Comparison of ENCODE assay signal across 11 cellular contexts in genomic region chr5:173614591-173614990, GRCh38. TPM values are rescaled to one million over a fixed set of nuclear protein-coding genes. Genes with fewer than 3 reads are reported as not detected.
A peak's percentile ranks its signal among the peaks of the same experiment; 100 is the strongest.
DNase-seq lines count a peak whose midpoint lies in the region; ATAC-seq and TF ChIP-seq lines count a peak whose summit lies in the region.
"Had no signal": no experiment of that assay in that cellular context is flagged by ENCODE, and none has a peak within 500 bp of the region (broad histone marks: within the 10 kb centered on the region; RNA-seq: fewer than 3 reads in every experiment).

No MANE protein-coding gene starts in this region.

- intact Hi-C loops in A673 (cut with micrococcal nuclease; ENCODE audit: unreplicated experiment) (no loop called here), HCT116 (cut with micrococcal nuclease) (no loop called here)

- no peaks in the 10 kb centered on the region for H4K20me1 ChIP-seq in HCT116 (ENCODE audit: insufficient read depth)

- peaks cover 67% of the 10 kb centered on the region for H3K79me2 ChIP-seq in HCT116 (ENCODE audit: insufficient read depth, low read length)

- POLR2A ChIA-PET in A673 (lab: Charles Lee; ENCODE audit: low non-redundant PET), result no interaction called here
- POLR2A ChIA-PET in HCT116 (lab: Charles Lee), result interaction anchor here (1.0 kb wide), 1 partner anchor 286 kb away, joined by 3 read pairs; the partner anchor contains the start of gene STC2
- POLR2A ChIA-PET in activated naive CD8-positive, alpha-beta T cell treated with anti-CD3 and anti-CD28 coated beads, Interleukin-2, amount 10 ng/mL, durations not matched to agents 7 days and 5 days (lab: Charles Lee), result no interaction called here

- H4K8ac ChIP-seq in mesenchymal stem cell (ENCODE audit: low read length), result no peak overlapping the region

- no peak overlapping the region for H3K14ac ChIP-seq in mesenchymal stem cell (ENCODE audit: low read length in 2 of 2)

- H2BK120ac ChIP-seq in mesenchymal stem cell (ENCODE audit: low read depth, low read length), result no peak overlapping the region

- no peak overlapping the region for H2BK12ac ChIP-seq in mesenchymal stem cell (ENCODE audit: low read length in 2 of 2)

- no peaks in the 10 kb centered on the region for H3K9me2 ChIP-seq in HCT116 (ENCODE audit: insufficient read depth)

- no peak overlapping the region for H3K27ac Mint-ChIP-seq in activated naive CD8-positive, alpha-beta T cell treated with anti-CD3 and anti-CD28 coated beads, Interleukin-2, amount 10 ng/mL, durations not matched to agents 7 days and 5 days

- no peaks in the 10 kb centered on the region for H3K27me3 ChIP-seq in A673 (replicated peaks; ENCODE audit: insufficient read depth, low read depth, low read length, poor library complexity)
- H3K27me3 ChIP-seq in HCT116 (ENCODE audit: insufficient read depth, low read length), result no peaks in the 10 kb centered on the region
- H3K27me3 ChIP-seq in mesenchymal stem cell (ENCODE audit: control insufficient read depth in 1 of 2, insufficient read depth in 1 of 2, low read length in 2 of 2), result no peaks in the 10 kb centered on the region
- no peaks in the 10 kb centered on the region for H3K27me3 ChIP-seq in gastroesophageal sphincter

- RAD21 ChIA-PET in HCT116 (lab: Charles Lee; ENCODE audit: low non-redundant PET in 1 of 2, low total read pairs in 2 of 2, uncharacterized antibody in 2 of 2, unreplicated experiment in 2 of 2), result no interaction called here

- H3K18ac ChIP-seq in mesenchymal stem cell (ENCODE audit: low read depth in 1 of 2, low read length in 2 of 2), result no peak overlapping the region

- TF ChIP-seq CTCF in A673 (conservative IDR thresholded peaks at IDR 0.05; ENCODE audit: low read depth, low read length), result no peak
- no peak for TF ChIP-seq CTCF in HCT116 (IDR thresholded peaks at IDR 0.05 in 2 of 3, conservative IDR thresholded peaks at IDR 0.05 in 1 of 3; ENCODE audit: borderline replicate concordance in 1 of 3, insufficient read depth in 1 of 3, low read depth in 2 of 3, low read length in 2 of 3)
- TF ChIP-seq CTCF in gastroesophageal sphincter (IDR thresholded peaks at IDR 0.05), result no peak

- H3K79me1 ChIP-seq in mesenchymal stem cell (replicated peaks; ENCODE audit: low read length, poor library complexity, severe bottlenecking), result peaks cover 16% of the 10 kb centered on the region

- CTCF ChIA-PET in A673 (lab: Charles Lee) (no interaction called here), HCT116 (lab: Charles Lee) (interaction anchor here (1.9 to 6.8 kb wide), 2 partner anchors 321 to 358 kb away, joined by 18 to 73 read pairs; no protein-coding TSS in a partner anchor)

- no peak overlapping the region for H2AFZ ChIP-seq in HCT116 (ENCODE audit: low read depth, low read length, poor library complexity, severe bottlenecking)
- H2AFZ ChIP-seq in mesenchymal stem cell (ENCODE audit: low read depth, low read length), result no peak overlapping the region

- WGBS in mesenchymal stem cell, result 86% methylated on average over 6 of the region's 7 CpGs
- 80% methylated on average over 1 to 7 of the region's 7 CpGs for WGBS in gastroesophageal sphincter (ENCODE audit: low coverage in 1 of 2), 2 donors

- no peak for TF ChIP-seq RAD21 in HCT116 (IDR thresholded peaks at IDR 0.05; ENCODE audit: low read depth)

- no peak for TF ChIP-seq POLR2A in HCT116 (IDR thresholded peaks at IDR 0.05; ENCODE audit: borderline replicate concordance, extremely low read depth, insufficient read depth, insufficient read length)
- TF ChIP-seq POLR2A in gastroesophageal sphincter (IDR thresholded peaks at IDR 0.05), result no peak

- ATAC-seq in HCT116, result no peak
- no peak for ATAC-seq in activated naive CD8-positive, alpha-beta T cell treated with anti-CD3 and anti-CD28 coated beads, Interleukin-2, amount 10 ng/mL, durations not matched to agents 7 days and 5 days (ENCODE audit: low read depth)
- no peak for ATAC-seq in gastroesophageal sphincter

- no peak overlapping the region for H2BK15ac ChIP-seq in mesenchymal stem cell (ENCODE audit: low read depth, poor library complexity, severe bottlenecking)

- H3K36me3 ChIP-seq in A673 (ENCODE audit: insufficient read depth, low read length, poor library complexity, severe bottlenecking), result peaks cover 26% of the 10 kb centered on the region
- peaks cover 15 to 41% of the 10 kb centered on the region in 2 experiments; a peak in 3 of 4 replicates for H3K36me3 ChIP-seq in HCT116 (ENCODE audit: control insufficient read depth in 1 of 2, insufficient read depth in 2 of 2, low read length in 2 of 2)
- peaks cover 10 to 45% of the 10 kb centered on the region in 2 experiments for H3K36me3 ChIP-seq in mesenchymal stem cell (ENCODE audit: control insufficient read depth in 1 of 2, insufficient read depth in 2 of 2, low read depth in 1 of 2, low read length in 2 of 2)
- peaks cover 0 to 40% of the 10 kb centered on the region in 2 donors for H3K36me3 ChIP-seq in gastroesophageal sphincter

- H3K9me3 ChIP-seq in A673 (ENCODE audit: low read depth, low read length, poor library complexity, severe bottlenecking), result no peaks in the 10 kb centered on the region
- H3K9me3 ChIP-seq in HCT116 (ENCODE audit: control insufficient read depth in 1 of 2, insufficient read depth in 1 of 2, low read depth in 1 of 2, low read length in 2 of 2), result no peaks in the 10 kb centered on the region
- H3K9me3 ChIP-seq in mesenchymal stem cell (ENCODE audit: control insufficient read depth, low read length), result no peaks in the 10 kb centered on the region
- H3K9me3 ChIP-seq in gastroesophageal sphincter, result no peaks in the 10 kb centered on the region

- H3K4me3 Mint-ChIP-seq in activated naive CD8-positive, alpha-beta T cell treated with anti-CD3 and anti-CD28 coated beads, Interleukin-2, amount 10 ng/mL, durations not matched to agents 7 days and 5 days, result peak overlapping the region; percentile 28

- H2BK5ac ChIP-seq in mesenchymal stem cell (ENCODE audit: low read depth, low read length, poor library complexity, severe bottlenecking), result no peak overlapping the region

- H3K4me3 ChIP-seq in A673 (ENCODE audit: low read depth, low read length, poor library complexity, severe bottlenecking), result peak overlapping the region; percentile 98
- peak overlapping the region in 1 of 2 experiments; percentile 88; a peak in 2 of 4 replicates for H3K4me3 ChIP-seq in HCT116 (replicated peaks in 1 of 2; ENCODE audit: low read depth in 1 of 2, low read length in 2 of 2)
- peak overlapping the region in 1 of 2 experiments; percentile 85 for H3K4me3 ChIP-seq in mesenchymal stem cell (ENCODE audit: insufficient read depth in 1 of 2, low read depth in 1 of 2, low read length in 2 of 2)
- H3K4me3 ChIP-seq in gastroesophageal sphincter, result peak overlapping the region in 1 of 2 donors; percentile 94

- peaks cover 29% of the 10 kb centered on the region for H3K4me1 Mint-ChIP-seq in activated naive CD8-positive, alpha-beta T cell treated with anti-CD3 and anti-CD28 coated beads, Interleukin-2, amount 10 ng/mL, durations not matched to agents 7 days and 5 days

- H3K27ac ChIP-seq in A673 (ENCODE audit: low read depth, low read length, poor library complexity, severe bottlenecking), result no peak overlapping the region
- no peak overlapping the region for H3K27ac ChIP-seq in HCT116 (ENCODE audit: low read depth, low read length)
- H3K27ac ChIP-seq in mesenchymal stem cell (ENCODE audit: low read length, poor library complexity, severe bottlenecking), result no peak overlapping the region
- H3K27ac ChIP-seq in gastroesophageal sphincter, result no peak overlapping the region

- H3K4me2 ChIP-seq in HCT116 (ENCODE audit: low read length) (peak overlapping the region; percentile 86), mesenchymal stem cell (ENCODE audit: low read length, poor library complexity, severe bottlenecking) (peak overlapping the region; percentile 49)

- H3K23ac ChIP-seq in mesenchymal stem cell (ENCODE audit: low read length in 2 of 2), result no peak overlapping the region

- no peak overlapping the region for H3K4ac ChIP-seq in mesenchymal stem cell (ENCODE audit: low read depth in 1 of 2, low read length in 2 of 2)

- BruUV-seq in A673 (replicated peaks; lab: Mats Ljungman, UMichigan) (no TSS peak), HCT116 (replicated peaks; lab: Mats Ljungman, UMichigan) (no TSS peak)

- no peaks in the 10 kb centered on the region for H3K27me3 Mint-ChIP-seq in activated naive CD8-positive, alpha-beta T cell treated with anti-CD3 and anti-CD28 coated beads, Interleukin-2, amount 10 ng/mL, durations not matched to agents 7 days and 5 days

- H3K36me3 Mint-ChIP-seq in activated naive CD8-positive, alpha-beta T cell treated with anti-CD3 and anti-CD28 coated beads, Interleukin-2, amount 10 ng/mL, durations not matched to agents 7 days and 5 days, result peaks cover 4% of the 10 kb centered on the region

- no peak overlapping the region for H4K91ac ChIP-seq in mesenchymal stem cell (ENCODE audit: low read length)

- no peaks in the 10 kb centered on the region for H3K9me3 Mint-ChIP-seq in activated naive CD8-positive, alpha-beta T cell treated with anti-CD3 and anti-CD28 coated beads, Interleukin-2, amount 10 ng/mL, durations not matched to agents 7 days and 5 days

- H3K4me1 ChIP-seq in A673 (ENCODE audit: insufficient read depth, low read length, poor library complexity, severe bottlenecking), result peaks cover 12% of the 10 kb centered on the region
- peaks cover 9 to 18% of the 10 kb centered on the region in 2 experiments; a peak in 3 of 4 replicates for H3K4me1 ChIP-seq in HCT116 (ENCODE audit: control insufficient read depth in 1 of 2, insufficient read depth in 2 of 2, low read length in 2 of 2)
- peaks cover 10% of the 10 kb centered on the region for H3K4me1 ChIP-seq in mesenchymal stem cell (ENCODE audit: control insufficient read depth, insufficient read depth, low read depth, low read length)
- peaks cover 12 to 52% (median 17%) of the 10 kb centered on the region in 3 donors for H3K4me1 ChIP-seq in gastroesophageal sphincter

- H3K9ac ChIP-seq in HCT116 (ENCODE audit: low read length) (no peak overlapping the region), mesenchymal stem cell (ENCODE audit: low read length) (peak overlapping the region; percentile 93)

- no peak overlapping the region for H2AK5ac ChIP-seq in mesenchymal stem cell (ENCODE audit: low read length, severe bottlenecking)

- DNase-seq in A673 (ENCODE audit: low spot score) (no peak), HCT116 (ENCODE audit: low read depth, low spot score) (no peak), mesenchymal stem cell (no peak), SW480 (ENCODE audit: low spot score) (no peak), 8988T (no peak), GOT3 (lab: John Stamatoyannopoulos, UW) (no peak)
- no peak for DNase-seq in activated naive CD8-positive, alpha-beta T cell treated with anti-CD3 and anti-CD28 coated beads, Interleukin-2, amount 10 ng/mL, durations not matched to agents 7 days and 5 days
- DNase-seq: DMS53, NCI-H187 treated with DMSO at 0.1 percent for 48 hours, T-helper 9 cell had no signal

- no peak for TF ChIP-seq EP300 in gastroesophageal sphincter (IDR thresholded peaks at IDR 0.05)

RNA-seq across cellular contexts. Expression of gene BOD1, which starts 1.9 kb away (rescaled TPM):
- total RNA-seq in A673 (2021) (69.5 and 70.9 TPM in 2 replicates), HCT116 (2021; ENCODE audit: unreplicated experiment) (60.2 TPM), gastroesophageal sphincter (10 to 100 TPM; 50.8 to 64.4 (median 54.7) TPM)
- 50.5 and 64.2 TPM in 2 replicates for polyA plus RNA-seq in HCT116 (2012)
- total RNA-seq in activated naive CD8-positive, alpha-beta T cell treated with anti-CD3 and anti-CD28 coated beads, Interleukin-2, amount 10 ng/mL, durations not matched to agents 7 days and 5 days, result 10 to 100 TPM; 21.5 to 23.1 TPM
- polyA plus RNA-seq in mesenchymal stem cell (2013, experiment 1 of 2), result 79.3 TPM
- polyA plus RNA-seq in mesenchymal stem cell (2013, experiment 2 of 2), result 84.2 TPM
